3 cellular contexts compared by ENCODE assay signal in the genomic region with DNA sequence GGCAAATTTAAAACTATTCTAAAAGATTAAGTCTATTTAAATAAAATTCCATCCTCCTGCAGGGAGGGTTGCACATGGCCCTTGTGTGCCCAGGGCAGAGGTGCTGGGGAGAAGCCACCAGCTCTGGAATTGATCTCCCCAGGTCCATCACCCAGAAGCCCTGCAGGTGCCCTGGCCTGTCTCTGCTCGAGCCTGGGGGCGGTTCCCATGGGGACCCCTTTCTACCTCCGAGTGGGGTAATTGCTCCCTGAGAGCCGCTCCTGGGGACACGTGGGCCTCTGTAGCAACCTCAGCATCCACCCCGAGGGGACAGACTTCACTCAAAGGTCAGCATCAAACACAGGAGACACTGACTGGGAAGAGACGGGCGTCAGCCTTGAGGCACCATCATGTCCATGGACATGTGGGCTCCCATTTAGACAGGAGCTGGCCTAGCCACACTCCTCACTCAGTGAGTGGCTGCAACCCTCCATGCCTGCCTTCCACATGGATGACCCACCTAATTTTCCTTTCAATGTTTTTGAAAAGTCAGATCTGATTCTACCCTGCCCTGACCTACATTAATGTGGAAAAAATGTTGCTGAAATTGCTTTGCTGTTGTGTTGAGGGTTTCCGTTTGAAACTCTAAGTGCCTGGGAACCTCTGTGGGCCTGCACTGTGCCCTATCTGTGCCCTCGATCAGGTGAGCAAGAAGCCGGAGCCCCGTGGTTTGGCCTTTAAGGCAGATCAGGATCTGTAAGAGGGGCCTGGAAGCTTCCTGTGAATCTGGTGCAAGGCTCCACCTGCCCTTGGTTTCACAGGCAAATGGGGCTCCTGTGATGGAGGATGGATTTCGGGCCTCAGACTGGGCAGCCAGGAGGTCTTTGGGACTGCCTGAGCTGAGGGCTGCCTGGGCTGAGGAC.
TF ChIP-seq lines count a peak whose summit lies in the region.

No MANE protein-coding gene starts in this region.

TF ChIP-seq in SK-N-SH, 30 proteins besides CTCF, POLR2A, EP300 and RAD21:
- TF ChIP-seq MEF2A (IDR thresholded peaks at IDR 0.05; ENCODE audit: borderline replicate concordance, low read depth) (no peak), FOSL2 (IDR thresholded peaks at IDR 0.05; ENCODE audit: borderline replicate concordance, low read depth) (no peak), NRF1 (IDR thresholded peaks at IDR 0.05; ENCODE audit: low read depth, low read length) (no peak), FOXJ3 (CRISPR knock-in tag; IDR thresholded peaks at IDR 0.05) (no peak), TCF12 (IDR thresholded peaks at IDR 0.05) (no peak)

TF ChIP-seq in SK-N-SH treated with all-trans-retinoic acid at 6 μM for 48 hours, 23 proteins besides CTCF, POLR2A, EP300 and RAD21:
- TF ChIP-seq CSDC2 (CRISPR knock-in tag; IDR thresholded peaks at IDR 0.05), result no peak
- TF ChIP-seq, protein P1, sequence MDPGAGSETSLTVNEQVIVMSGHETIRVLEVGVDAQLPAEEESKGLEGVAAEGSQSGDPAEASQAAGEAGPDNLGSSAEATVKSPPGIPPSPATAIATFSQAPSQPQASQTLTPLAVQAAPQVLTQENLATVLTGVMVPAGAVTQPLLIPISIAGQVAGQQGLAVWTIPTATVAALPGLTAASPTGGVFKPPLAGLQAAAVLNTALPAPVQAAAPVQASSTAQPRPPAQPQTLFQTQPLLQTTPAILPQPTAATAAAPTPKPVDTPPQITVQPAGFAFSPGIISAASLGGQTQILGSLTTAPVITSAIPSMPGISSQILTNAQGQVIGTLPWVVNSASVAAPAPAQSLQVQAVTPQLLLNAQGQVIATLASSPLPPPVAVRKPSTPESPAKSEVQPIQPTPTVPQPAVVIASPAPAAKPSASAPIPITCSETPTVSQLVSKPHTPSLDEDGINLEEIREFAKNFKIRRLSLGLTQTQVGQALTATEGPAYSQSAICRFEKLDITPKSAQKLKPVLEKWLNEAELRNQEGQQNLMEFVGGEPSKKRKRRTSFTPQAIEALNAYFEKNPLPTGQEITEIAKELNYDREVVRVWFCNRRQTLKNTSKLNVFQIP (CRISPR knock-in tag; IDR thresholded peaks at IDR 0.05; ENCODE audit: borderline replicate concordance, low read depth), result no peak
- TF ChIP-seq ZNF8 (CRISPR knock-in tag; IDR thresholded peaks at IDR 0.05), result no peak
- TF ChIP-seq TOX (CRISPR knock-in tag; IDR thresholded peaks at IDR 0.05; ENCODE audit: borderline replicate concordance), result no peak
- TF ChIP-seq, protein P2, sequence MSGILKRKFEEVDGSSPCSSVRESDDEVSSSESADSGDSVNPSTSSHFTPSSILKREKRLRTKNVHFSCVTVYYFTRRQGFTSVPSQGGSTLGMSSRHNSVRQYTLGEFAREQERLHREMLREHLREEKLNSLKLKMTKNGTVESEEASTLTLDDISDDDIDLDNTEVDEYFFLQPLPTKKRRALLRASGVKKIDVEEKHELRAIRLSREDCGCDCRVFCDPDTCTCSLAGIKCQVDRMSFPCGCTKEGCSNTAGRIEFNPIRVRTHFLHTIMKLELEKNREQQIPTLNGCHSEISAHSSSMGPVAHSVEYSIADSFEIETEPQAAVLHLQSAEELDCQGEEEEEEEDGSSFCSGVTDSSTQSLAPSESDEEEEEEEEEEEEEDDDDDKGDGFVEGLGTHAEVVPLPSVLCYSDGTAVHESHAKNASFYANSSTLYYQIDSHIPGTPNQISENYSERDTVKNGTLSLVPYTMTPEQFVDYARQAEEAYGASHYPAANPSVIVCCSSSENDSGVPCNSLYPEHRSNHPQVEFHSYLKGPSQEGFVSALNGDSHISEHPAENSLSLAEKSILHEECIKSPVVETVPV (CRISPR knock-in tag; IDR thresholded peaks at IDR 0.05), result no peak
- no peak for TF ChIP-seq GLIS3 (CRISPR knock-in tag; IDR thresholded peaks at IDR 0.05)
- no peak for TF ChIP-seq ARNTL (CRISPR knock-in tag; IDR thresholded peaks at IDR 0.05; ENCODE audit: borderline replicate concordance, low read depth)
- TF ChIP-seq ZNF565 (CRISPR knock-in tag; conservative IDR thresholded peaks at IDR 0.05; ENCODE audit: low read depth), result no peak
- no peak for TF ChIP-seq BACH2 (CRISPR knock-in tag; IDR thresholded peaks at IDR 0.05; ENCODE audit: borderline replicate concordance)
- no peak for TF ChIP-seq ZNF70 (CRISPR knock-in tag; IDR thresholded peaks at IDR 0.05)
- TF ChIP-seq, protein P3, sequence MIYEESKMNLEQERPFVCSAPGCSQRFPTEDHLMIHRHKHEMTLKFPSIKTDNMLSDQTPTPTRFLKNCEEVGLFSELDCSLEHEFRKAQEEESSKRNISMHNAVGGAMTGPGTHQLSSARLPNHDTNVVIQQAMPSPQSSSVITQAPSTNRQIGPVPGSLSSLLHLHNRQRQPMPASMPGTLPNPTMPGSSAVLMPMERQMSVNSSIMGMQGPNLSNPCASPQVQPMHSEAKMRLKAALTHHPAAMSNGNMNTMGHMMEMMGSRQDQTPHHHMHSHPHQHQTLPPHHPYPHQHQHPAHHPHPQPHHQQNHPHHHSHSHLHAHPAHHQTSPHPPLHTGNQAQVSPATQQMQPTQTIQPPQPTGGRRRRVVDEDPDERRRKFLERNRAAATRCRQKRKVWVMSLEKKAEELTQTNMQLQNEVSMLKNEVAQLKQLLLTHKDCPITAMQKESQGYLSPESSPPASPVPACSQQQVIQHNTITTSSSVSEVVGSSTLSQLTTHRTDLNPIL (CRISPR knock-in tag; IDR thresholded peaks at IDR 0.05; ENCODE audit: low read depth), result no peak
- no peak for TF ChIP-seq ZC3H10 (CRISPR knock-in tag; IDR thresholded peaks at IDR 0.05)
- no peak for TF ChIP-seq SNAI2 (CRISPR knock-in tag; IDR thresholded peaks at IDR 0.05)
- TF ChIP-seq, protein P4, sequence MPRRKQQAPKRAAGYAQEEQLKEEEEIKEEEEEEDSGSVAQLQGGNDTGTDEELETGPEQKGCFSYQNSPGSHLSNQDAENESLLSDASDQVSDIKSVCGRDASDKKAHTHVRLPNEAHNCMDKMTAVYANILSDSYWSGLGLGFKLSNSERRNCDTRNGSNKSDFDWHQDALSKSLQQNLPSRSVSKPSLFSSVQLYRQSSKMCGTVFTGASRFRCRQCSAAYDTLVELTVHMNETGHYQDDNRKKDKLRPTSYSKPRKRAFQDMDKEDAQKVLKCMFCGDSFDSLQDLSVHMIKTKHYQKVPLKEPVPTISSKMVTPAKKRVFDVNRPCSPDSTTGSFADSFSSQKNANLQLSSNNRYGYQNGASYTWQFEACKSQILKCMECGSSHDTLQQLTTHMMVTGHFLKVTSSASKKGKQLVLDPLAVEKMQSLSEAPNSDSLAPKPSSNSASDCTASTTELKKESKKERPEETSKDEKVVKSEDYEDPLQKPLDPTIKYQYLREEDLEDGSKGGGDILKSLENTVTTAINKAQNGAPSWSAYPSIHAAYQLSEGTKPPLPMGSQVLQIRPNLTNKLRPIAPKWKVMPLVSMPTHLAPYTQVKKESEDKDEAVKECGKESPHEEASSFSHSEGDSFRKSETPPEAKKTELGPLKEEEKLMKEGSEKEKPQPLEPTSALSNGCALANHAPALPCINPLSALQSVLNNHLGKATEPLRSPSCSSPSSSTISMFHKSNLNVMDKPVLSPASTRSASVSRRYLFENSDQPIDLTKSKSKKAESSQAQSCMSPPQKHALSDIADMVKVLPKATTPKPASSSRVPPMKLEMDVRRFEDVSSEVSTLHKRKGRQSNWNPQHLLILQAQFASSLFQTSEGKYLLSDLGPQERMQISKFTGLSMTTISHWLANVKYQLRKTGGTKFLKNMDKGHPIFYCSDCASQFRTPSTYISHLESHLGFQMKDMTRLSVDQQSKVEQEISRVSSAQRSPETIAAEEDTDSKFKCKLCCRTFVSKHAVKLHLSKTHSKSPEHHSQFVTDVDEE (CRISPR knock-in tag; IDR thresholded peaks at IDR 0.05), result no peak
- no peak for TF ChIP-seq ESRRG (CRISPR knock-in tag; IDR thresholded peaks at IDR 0.05)

TF ChIP-seq in HEK293T, 16 proteins besides CTCF, POLR2A, EP300 and RAD21:
- no peak for TF ChIP-seq TARDBP (IDR thresholded peaks at IDR 0.05)
- TF ChIP-seq, protein P5, sequence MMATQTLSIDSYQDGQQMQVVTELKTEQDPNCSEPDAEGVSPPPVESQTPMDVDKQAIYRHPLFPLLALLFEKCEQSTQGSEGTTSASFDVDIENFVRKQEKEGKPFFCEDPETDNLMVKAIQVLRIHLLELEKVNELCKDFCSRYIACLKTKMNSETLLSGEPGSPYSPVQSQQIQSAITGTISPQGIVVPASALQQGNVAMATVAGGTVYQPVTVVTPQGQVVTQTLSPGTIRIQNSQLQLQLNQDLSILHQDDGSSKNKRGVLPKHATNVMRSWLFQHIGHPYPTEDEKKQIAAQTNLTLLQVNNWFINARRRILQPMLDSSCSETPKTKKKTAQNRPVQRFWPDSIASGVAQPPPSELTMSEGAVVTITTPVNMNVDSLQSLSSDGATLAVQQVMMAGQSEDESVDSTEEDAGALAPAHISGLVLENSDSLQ (IDR thresholded peaks at IDR 0.05), result no peak
- no peak for TF ChIP-seq CTBP1 (IDR thresholded peaks at IDR 0.05; ENCODE audit: borderline replicate concordance)
- no peak for TF ChIP-seq L3MBTL2 (conservative IDR thresholded peaks at IDR 0.05)
- no peak for TF ChIP-seq FOXA1 (IDR thresholded peaks at IDR 0.05)
- no peak for TF ChIP-seq FOXK2 (IDR thresholded peaks at IDR 0.05)
- TF ChIP-seq ZNF384 (IDR thresholded peaks at IDR 0.05), result no peak
- TF ChIP-seq LEF1 (IDR thresholded peaks at IDR 0.05; ENCODE audit: borderline replicate concordance), result no peak
